Comparison of ENCODE assay signal across 28 cellular contexts in genomic region chr10:113486531-113486930, GRCh38.
"Had no signal": no experiment of that assay in that cellular context is flagged by ENCODE, and none has a peak within 500 bp of the region (broad histone marks: within the 10 kb centered on the region; RNA-seq: fewer than 3 reads in every experiment).

No MANE protein-coding gene starts in this region.

- H3K4me3 ChIP-seq: gastrocnemius medialis, left lung, ovary, psoas muscle, smooth muscle cell, stomach, thyroid gland, upper lobe of right lung had no signal

- H3K4me1 ChIP-seq: gastrocnemius medialis, psoas muscle, upper lobe of right lung had no signal

- H3K36me3 ChIP-seq: brain microvascular endothelial cell, gastrocnemius medialis, left lung, neutrophil, ovary, stomach, thyroid gland, upper lobe of right lung had no signal

- H3K4me2 ChIP-seq: smooth muscle cell had no signal

- H3K27ac ChIP-seq: brain microvascular endothelial cell, gastrocnemius medialis, neutrophil, ovary, psoas muscle, stomach, upper lobe of right lung had no signal

- ATAC-seq: gastrocnemius medialis; psoas muscle; stimulated activated memory B cell treated with anti-CD40 and anti-IgM and Interleukin-4, amounts not matched to agents 10 μg/mL and 1 μg/mL and 100 μg/mL, for 72 hours had no signal

- DNase-seq: activated CD4-positive, alpha-beta memory T cell treated with anti-CD3 and anti-CD28 coated beads for 36 hours; activated CD4-positive, CD25-positive, alpha-beta regulatory T cell treated with anti-CD3 and anti-CD28 coated beads, Interleukin-2, amount 50 U/mL, for 72 hours; activated CD8-positive, alpha-beta memory T cell treated with anti-CD3 and anti-CD28 coated beads, Interleukin-2, amount 50 U/mL, for 48 hours; activated gamma-delta T cell treated with Interleukin-2 at 50 U/mL for 16 hours; activated naive CD4-positive, alpha-beta T cell treated with anti-CD3 and anti-CD28 coated beads, Interleukin-2, amount 50 U/mL, for 16 hours; activated T-cell treated with anti-CD3 and anti-CD28 coated beads, Interleukin-2, amount 50 U/mL, for 24 hours; amniotic stem cell; brain microvascular endothelial cell; central memory CD4-positive, alpha-beta T cell; endodermal cell; gastrocnemius medialis; glutamatergic neuron; left lung; naive B cell; nephron progenitor cell; ovary; psoas muscle; stimulated activated CD4-positive, alpha-beta T cell treated with anti-CD3 and anti-CD28 coated beads, Interleukin-1b, Interleukin-23, amount 100 ng/mL, for 48 hours; stimulated activated CD4-positive, alpha-beta T cell treated with anti-CD3 and anti-CD28 coated beads, Interleukin-4, amount 100 ng/mL, for 4 hours; stimulated activated CD8-positive, alpha-beta memory T cell treated with anti-CD3 and anti-CD28 coated beads, Interleukin-4, amount 100 ng/mL, for 48 hours; stomach; T1000; thyroid gland; upper lobe of right lung had no signal

- FAIRE-seq: islet of Langerhans had no signal

- H3K27me3 ChIP-seq: brain microvascular endothelial cell, gastrocnemius medialis, left lung, neutrophil, ovary, stomach, thyroid gland, upper lobe of right lung had no signal

- H3K9me3 ChIP-seq: gastrocnemius medialis, left lung, neutrophil, ovary, psoas muscle, thyroid gland, upper lobe of right lung had no signal
